In genomic region chr13:112724788-112725345, GRCh38 we compare ENCODE assay signal across 13 cellular contexts. TPM values are rescaled to one million over a fixed set of nuclear protein-coding genes. Genes with fewer than 3 reads are reported as not detected.
DNase-seq lines count a peak whose midpoint lies in the region; ATAC-seq, FAIRE-seq and TF ChIP-seq lines count a peak whose summit lies in the region.
"Had no signal": no experiment of that assay in that cellular context is flagged by ENCODE, and none has a peak within 500 bp of the region (broad histone marks: within the 10 kb centered on the region; RNA-seq: fewer than 3 reads in every experiment).

No MANE protein-coding gene starts in this region.

- H3K27ac ChIP-seq in GM12878 (ENCODE audit: control insufficient read depth, insufficient read depth) (peak overlapping the region; percentile 53; the same call in 1 of the 2 replicates), mesenchymal stem cell (ENCODE audit: low read length, poor library complexity, severe bottlenecking) (no peak overlapping the region)

- H2BK12ac ChIP-seq in mesenchymal stem cell (ENCODE audit: low read length in 2 of 2) = no peak overlapping the region

- no peak for TF ChIP-seq EP300 in GM12878 (IDR thresholded peaks at IDR 0.05; ENCODE audit: borderline replicate concordance in 1 of 2, control insufficient read depth in 1 of 2, low read depth in 2 of 2, low read length in 2 of 2)

- ATAC-seq in stimulated activated naive CD8-positive, alpha-beta T cell treated with anti-CD3 and anti-CD28 coated beads, Interleukin-15, Interleukin-2, amounts not matched to agents 100 U/mL and 50 U/mL, for 24 hours = peak; percentile 26
- ATAC-seq in stimulated activated naive CD8-positive, alpha-beta T cell treated with anti-CD3 and anti-CD28 coated beads, Interleukin-15, amount 100 ng/mL, for 72 hours = no peak
- ATAC-seq in GM12878 (no peak; the same call in 2 of the 3 replicates), HG03097 (IDR thresholded peaks at IDR 0.05; ENCODE audit: low FRiP score, unreplicated experiment) (no peak)

- H3K14ac ChIP-seq in mesenchymal stem cell (ENCODE audit: low read length in 2 of 2) = no peak overlapping the region

- H2AFZ ChIP-seq in GM12878 (ENCODE audit: control insufficient read depth, low read depth, low read length) (no peak overlapping the region), mesenchymal stem cell (ENCODE audit: low read depth, low read length) (no peak overlapping the region)

- H4K91ac ChIP-seq in mesenchymal stem cell (ENCODE audit: low read length) = peak overlapping the region; percentile 22

- intact Hi-C loops in GM12878 (cut with micrococcal nuclease; ENCODE audit: unreplicated experiment) = no loop called here

- RAD21 ChIA-PET in GM12878 (lab: Charles Lee; ENCODE audit: unreplicated experiment) = no interaction called here

- H3K36me3 ChIP-seq in GM12878 (ENCODE audit: control insufficient read depth in 2 of 2, insufficient read depth in 2 of 2, low read length in 1 of 2) = peaks cover 0 to 4% of the 10 kb centered on the region in 2 experiments; a peak in 2 of 4 replicates
- peaks cover 0 to 16% of the 10 kb centered on the region in 2 experiments for H3K36me3 ChIP-seq in mesenchymal stem cell (ENCODE audit: control insufficient read depth in 1 of 2, insufficient read depth in 2 of 2, low read depth in 1 of 2, low read length in 2 of 2)

- H3K79me2 ChIP-seq in GM12878 (ENCODE audit: control insufficient read depth, insufficient read depth, low read length) = peaks cover 12% of the 10 kb centered on the region

- H2AK5ac ChIP-seq in mesenchymal stem cell (ENCODE audit: low read length, severe bottlenecking) = no peak overlapping the region

- H3K4me3 ChIP-seq in GM12878 (no peak overlapping the region), mesenchymal stem cell (ENCODE audit: insufficient read depth in 1 of 2, low read depth in 1 of 2, low read length in 2 of 2) (no peak overlapping the region)
- H3K4me3 ChIP-seq: K562 had no signal

- H3K79me1 ChIP-seq in mesenchymal stem cell (replicated peaks; ENCODE audit: low read length, poor library complexity, severe bottlenecking) = peaks cover 49% of the 10 kb centered on the region

- no peak for TF ChIP-seq POLR2A in GM12878 (IDR thresholded peaks at IDR 0.05; ENCODE audit: low read depth, low read length)

- H3K27me3 Mint-ChIP-seq in stimulated activated naive CD8-positive, alpha-beta T cell treated with anti-CD3 and anti-CD28 coated beads, Interleukin-15, amount 100 ng/mL, for 72 hours = no peaks in the 10 kb centered on the region

- H3K4me1 ChIP-seq in GM12878 (ENCODE audit: control insufficient read depth, insufficient read depth, low read length) (peaks cover 16% of the 10 kb centered on the region), mesenchymal stem cell (ENCODE audit: control insufficient read depth, insufficient read depth, low read depth, low read length) (peaks cover 18% of the 10 kb centered on the region)

- H2BK5ac ChIP-seq in mesenchymal stem cell (ENCODE audit: low read depth, low read length, poor library complexity, severe bottlenecking) = no peak overlapping the region

- H3K4ac ChIP-seq in mesenchymal stem cell (ENCODE audit: low read depth in 1 of 2, low read length in 2 of 2) = no peak overlapping the region

- H3K4me1 Mint-ChIP-seq in stimulated activated naive CD8-positive, alpha-beta T cell treated with anti-CD3 and anti-CD28 coated beads, Interleukin-15, amount 100 ng/mL, for 72 hours = peaks cover 38% of the 10 kb centered on the region

- SMC1A ChIA-PET in GM12878 (lab: Charles Lee; ENCODE audit: uncharacterized antibody, unreplicated experiment) = interaction anchor here (0.9 to 1.1 kb wide), 2 partner anchors 9 to 13 kb away, joined by 3 read pairs; no protein-coding TSS in a partner anchor

- CTCF ChIA-PET in GM12878 (lab: Yijun Ruan, JAX) = interaction anchor here (0.6 kb wide), 1 partner anchor 1244 kb away, joined by 3 read pairs; no protein-coding TSS in a partner anchor

- POLR2A ChIA-PET in GM12878 (lab: Charles Lee) = interaction anchor here (0.6 to 1.1 kb wide), 2 partner anchors 9 to 13 kb away, joined by 3 to 4 read pairs; no protein-coding TSS in a partner anchor

- H3K9ac ChIP-seq in GM12878 (ENCODE audit: control insufficient read depth, insufficient read depth, low read length) (no peak overlapping the region; the same call in 1 of the 2 replicates), mesenchymal stem cell (ENCODE audit: low read length) (no peak overlapping the region)

- no peak for DNase-seq in stimulated activated naive CD8-positive, alpha-beta T cell treated with anti-CD3 and anti-CD28 coated beads, Interleukin-15, Interleukin-2, amounts not matched to agents 100 U/mL and 50 U/mL, for 24 hours
- DNase-seq in stimulated activated naive CD8-positive, alpha-beta T cell treated with anti-CD3 and anti-CD28 coated beads, Interleukin-15, amount 100 ng/mL, for 72 hours = no peak
- DNase-seq in GM12878 (ENCODE audit: low read depth, low spot score) (no peak), mesenchymal stem cell (no peak), hypothalamus (lab: John Stamatoyannopoulos, UW) (no peak), GDM1 (lab: John Stamatoyannopoulos, UW) (no peak), UCSD-AML1 (lab: John Stamatoyannopoulos, UW; ENCODE audit: unreplicated experiment) (no peak)
- DNase-seq: effector CD8-positive, alpha-beta T cell; EL; NCI-H82; stimulated activated CD4-positive, alpha-beta T cell treated with anti-CD3 and anti-CD28 coated beads, Interleukin-15, amount 100 ng/mL, for 24 hours had no signal

- no peak overlapping the region for H3K27ac Mint-ChIP-seq in stimulated activated naive CD8-positive, alpha-beta T cell treated with anti-CD3 and anti-CD28 coated beads, Interleukin-15, amount 100 ng/mL, for 72 hours

- H3K23ac ChIP-seq in mesenchymal stem cell (ENCODE audit: low read length in 2 of 2) = no peak overlapping the region

- H3K4me2 ChIP-seq in GM12878 (ENCODE audit: control insufficient read depth, insufficient read depth) (peak overlapping the region; percentile 72; the same call in 1 of the 2 replicates), mesenchymal stem cell (ENCODE audit: low read length, poor library complexity, severe bottlenecking) (no peak overlapping the region)

- H3K4me3 Mint-ChIP-seq in stimulated activated naive CD8-positive, alpha-beta T cell treated with anti-CD3 and anti-CD28 coated beads, Interleukin-15, amount 100 ng/mL, for 72 hours = peak overlapping the region in 1 of 2 donors; percentile 78

- WGBS in GM12878 (ENCODE audit: insufficient coverage, insufficient replicate concordance, low lambda C conversion rate, missing lambda C conversion rate) = 89% methylated on average over 8 of the region's 12 CpGs
- 92% methylated on average over 11 of the region's 12 CpGs for WGBS in mesenchymal stem cell

- H3K9me3 ChIP-seq in GM12878 (replicated peaks; ENCODE audit: control insufficient read depth, insufficient read depth, low read length) = no peaks in the 10 kb centered on the region
- no peaks in the 10 kb centered on the region for H3K9me3 ChIP-seq in mesenchymal stem cell (ENCODE audit: control insufficient read depth, low read length)

- no TSS peak for BruUV-seq in GM12878 (replicated peaks; lab: Mats Ljungman, UMichigan)

- TF ChIP-seq CTCF in GM12878 (IDR thresholded peaks at IDR 0.05 in 2 of 3, conservative IDR thresholded peaks at IDR 0.05 in 1 of 3; ENCODE audit: control insufficient read depth in 2 of 3, extremely low read depth in 1 of 3, insufficient read depth in 1 of 3, low read depth in 3 of 3, low read length in 3 of 3) = no peak

- H2BK15ac ChIP-seq in mesenchymal stem cell (ENCODE audit: low read depth, poor library complexity, severe bottlenecking) = no peak overlapping the region

- no peaks in the 10 kb centered on the region for H3K27me3 ChIP-seq in GM12878 (replicated peaks in 1 of 2; ENCODE audit: control insufficient read depth in 2 of 2, insufficient read depth in 2 of 2, low read length in 1 of 2)
- H3K27me3 ChIP-seq in mesenchymal stem cell (ENCODE audit: control insufficient read depth in 1 of 2, insufficient read depth in 1 of 2, low read length in 2 of 2) = no peaks in the 10 kb centered on the region

- peak overlapping the region in 1 of 2 experiments; percentile 10 for H3K18ac ChIP-seq in mesenchymal stem cell (ENCODE audit: low read depth in 1 of 2, low read length in 2 of 2)

- no peak for TF ChIP-seq RAD21 in GM12878 (IDR thresholded peaks at IDR 0.05; ENCODE audit: insufficient read depth, low read depth, low read length)

- no peaks in the 10 kb centered on the region for H3K9me3 Mint-ChIP-seq in stimulated activated naive CD8-positive, alpha-beta T cell treated with anti-CD3 and anti-CD28 coated beads, Interleukin-15, amount 100 ng/mL, for 72 hours

- in situ Hi-C loops in GM12878 (cut with MboI) = no loop called here

- no peak for FAIRE-seq in GM12878 (lab: Jason Lieb, UNC)
- FAIRE-seq: K562 had no signal

- no peak overlapping the region for H2BK120ac ChIP-seq in mesenchymal stem cell (ENCODE audit: low read depth, low read length)

- H4K20me1 ChIP-seq in GM12878 (ENCODE audit: control insufficient read depth, insufficient read depth) = no peaks in the 10 kb centered on the region; the same call in 1 of the 2 replicates

- H4K8ac ChIP-seq in mesenchymal stem cell (ENCODE audit: low read length) = no peak overlapping the region

TF ChIP-seq in GM12878, 131 proteins besides CTCF, POLR2A, EP300 and RAD21:
- TF ChIP-seq TCF12 (IDR thresholded peaks at IDR 0.05; ENCODE audit: low read depth, low read length) = no peak
- TF ChIP-seq BACH1 (IDR thresholded peaks at IDR 0.05; ENCODE audit: borderline replicate concordance) = no peak
- no peak for TF ChIP-seq JUNB (IDR thresholded peaks at IDR 0.05)
- no peak for TF ChIP-seq WRNIP1 (IDR thresholded peaks at IDR 0.05; ENCODE audit: borderline replicate concordance, low read depth, low read length)

RNA-seq across cellular contexts. Expression of gene ATP11A, which starts 35.0 kb away (rescaled TPM):
- total RNA-seq in GM12878 (2013; cell fraction: nucleolus; rRNA removed) = 142 and 148 TPM in 2 replicates
- total RNA-seq in GM12878 (2014; rRNA removed) (12.3 and 14.3 TPM in 2 replicates), GM12878 (2014; rRNA removed; fragmentation: Illumina TruSeq; extraction: Trizol) (8.4 and 8.9 TPM in 2 replicates), GM12878 (2021) (59.0 and 69.6 TPM in 2 replicates)
- 10.8 TPM for polyA plus RNA-seq in GM12878 (2011; ENCODE audit: low read depth)
- polyA plus RNA-seq in GM12878 (2011; rRNA removed) (5.7 and 5.9 TPM in 2 replicates), GM12878 (2014; fragmentation: Illumina TruSeq; extraction: Trizol) (17.6 and 21.6 TPM in 2 replicates), GM12878 (2014; fragmentation: Nextera tagmentation; extraction: Ambion mirVana) (1 to 10 TPM; 1.4 to 2.1 TPM), GM12878 (2014; rRNA removed) (21.9 and 31.1 TPM in 2 replicates), GM12878 (2016; fragmentation: Nextera tagmentation; extraction: Ambion mirVana) (10 to 100 TPM; 14.5 to 17.2 TPM)
- polyA plus RNA-seq in GM12878 (2011; cell fraction: cytosol; rRNA removed) = 9.3 and 11.4 TPM in 2 replicates
- polyA plus RNA-seq in GM12878 (2011; cell fraction: nucleus; rRNA removed) = 86.2 and 125 TPM in 2 replicates
- 16.6 and 17.2 TPM in 2 replicates for polyA plus RNA-seq in GM12878 (2012)
- polyA minus RNA-seq in GM12878 (2011; rRNA and poly(A)+ RNA removed) = 21.1 and 21.8 TPM in 2 replicates
- 15.1 and 16.3 TPM in 2 replicates for polyA minus RNA-seq in GM12878 (2011; cell fraction: cytosol; rRNA and poly(A)+ RNA removed)
- polyA minus RNA-seq in GM12878 (2011; cell fraction: nucleus; rRNA and poly(A)+ RNA removed) = 31.6 and 60.1 TPM in 2 replicates
- polyA plus RNA-seq in mesenchymal stem cell (2013, experiment 1 of 2) = 8.0 TPM
- polyA plus RNA-seq in mesenchymal stem cell (2013, experiment 2 of 2) = 8.2 TPM
